6 cellular contexts compared by ENCODE assay signal in genomic region chr11:65898656-65899355, GRCh38. TPM values are rescaled to one million over a fixed set of nuclear protein-coding genes. Genes with fewer than 3 reads are reported as not detected.
DNase-seq lines count a peak whose midpoint lies in the region; ATAC-seq, FAIRE-seq and TF ChIP-seq lines count a peak whose summit lies in the region.

No MANE protein-coding gene starts in this region.

- DNase-seq in AG04450 (ENCODE audit: low read depth, low spot score) (no peak), keratinocyte (ENCODE audit: low read depth, low spot score) (no peak), GM10248 (ENCODE audit: extremely low spot score) (no peak), NCI-H345 (lab: John Stamatoyannopoulos, UW) (no peak)

- H3K9me3 ChIP-seq in AG04450 (ENCODE audit: control insufficient read depth, insufficient read depth, low read length), result no peaks in the 10 kb centered on the region; the same call in 1 of the 2 replicates
- no peaks in the 10 kb centered on the region for H3K9me3 ChIP-seq in keratinocyte (ENCODE audit: control insufficient read depth, low read depth, low read length)

- peaks cover 21 to 39% of the 10 kb centered on the region in 2 experiments for H3K36me3 ChIP-seq in keratinocyte (ENCODE audit: control insufficient read depth in 2 of 2, extremely low read depth in 1 of 2, insufficient read depth in 2 of 2, low read length in 2 of 2)

- H3K4me3 ChIP-seq in AG04450 (ENCODE audit: low read depth, low read length) (peak overlapping the region; percentile 96), WI38 (ENCODE audit: low read depth, low read length) (peak overlapping the region; percentile 93), keratinocyte (ENCODE audit: control insufficient read depth in 2 of 3, extremely low read depth in 1 of 3, insufficient read depth in 2 of 3, low read depth in 1 of 3, low read length in 3 of 3) (peak overlapping the region; percentile 94 to 99 (median 97))

- H3K27ac ChIP-seq in AG04450 (ENCODE audit: low read depth, low read length), result peak overlapping the region; percentile 97
- H3K27ac ChIP-seq in keratinocyte (ENCODE audit: control insufficient read depth, insufficient read depth, low read length), result peak overlapping the region; percentile 98

- TF ChIP-seq CTCF in AG04450 (IDR thresholded peaks at IDR 0.05; ENCODE audit: low read depth, low read length) (no peak), WI38 (IDR thresholded peaks at IDR 0.05; ENCODE audit: low read depth, low read length) (no peak), keratinocyte (optimal IDR thresholded peaks at IDR 0.05 in 1 of 3, IDR thresholded peaks at IDR 0.05 in 1 of 3, conservative IDR thresholded peaks at IDR 0.05 in 1 of 3; ENCODE audit: extremely low read depth in 1 of 3, insufficient read depth in 2 of 3, low read length in 3 of 3) (no peak), GM10248 (IDR thresholded peaks at IDR 0.05; ENCODE audit: control extremely low read depth, extremely low read depth, low read depth, missing control alignments) (no peak)

- peaks cover 67% of the 10 kb centered on the region for H3K79me2 ChIP-seq in keratinocyte (ENCODE audit: control insufficient read depth, insufficient read depth, low read length)

- FAIRE-seq in keratinocyte (lab: Jason Lieb, UNC), result no peak

- no peak overlapping the region for H2AFZ ChIP-seq in keratinocyte (ENCODE audit: control insufficient read depth, low read length)

- dilution Hi-C loops in keratinocyte (cut with MboI; ENCODE audit: extremely low pct_ligation_motif_present, low sequenced_read_pairs), result no loop called here

- POLR2A ChIA-PET in AG04450 (lab: Yijun Ruan, JAX), result interaction anchor here (0.6 to 6.7 kb wide), 8 partner anchors 9 to 284 kb away, joined by 3 to 153 read pairs (median 6); partner anchors contain the start of genes CCDC85B and FIBP
- POLR2A ChIA-PET in GM10248 (lab: Yijun Ruan, JAX), result no interaction called here

- CTCF ChIA-PET in AG04450 (lab: Charles Lee), result interaction anchor here (1.0 to 5.1 kb wide), 7 partner anchors 10 to 124 kb away, joined by 3 to 34 read pairs (median 4); partner anchors contain the start of genes CCDC85B and FIBP
- CTCF ChIA-PET in GM10248 (lab: Yijun Ruan, JAX), result interaction anchor here (1.6 to 14.6 kb wide), 4 partner anchors 9 to 119 kb away, joined by 4 to 199 read pairs (median 8); partner anchors contain the start of genes CCDC85B, CTSW and FIBP

- ATAC-seq in GM21423 (IDR thresholded peaks at IDR 0.05; ENCODE audit: unreplicated experiment), result no peak

- H3K27me3 ChIP-seq in AG04450 (ENCODE audit: control insufficient read depth, insufficient read depth, low read length) (no peaks in the 10 kb centered on the region), keratinocyte (ENCODE audit: control insufficient read depth, extremely low read depth, insufficient read depth, low read length) (no peaks in the 10 kb centered on the region)

- H3K4me2 ChIP-seq in keratinocyte (ENCODE audit: control insufficient read depth, extremely low read depth, insufficient read depth, low read depth, low read length), result peak overlapping the region; percentile 100

- peak overlapping the region; percentile 99 for H3K9ac ChIP-seq in keratinocyte (ENCODE audit: control insufficient read depth, extremely low read depth, insufficient read depth, low read length)

- H3K9me1 ChIP-seq in keratinocyte (ENCODE audit: control insufficient read depth, extremely low read depth, insufficient read depth, low read length), result peaks cover 2% of the 10 kb centered on the region

- peaks cover 71% of the 10 kb centered on the region for H3K4me1 ChIP-seq in keratinocyte (ENCODE audit: control insufficient read depth, extremely low read depth, insufficient read depth, low read length)

- H4K20me1 ChIP-seq in keratinocyte (ENCODE audit: control insufficient read depth, extremely low read depth, insufficient read depth, low read length), result peaks cover 33% of the 10 kb centered on the region

RNA-seq across cellular contexts. Expression of gene FOSL1, which starts 1.4 kb away (rescaled TPM):
- 7.9 and 16.1 TPM in 2 replicates for polyA plus RNA-seq in AG04450 (2011; rRNA removed)
- 12.5 and 17.6 TPM in 2 replicates for polyA minus RNA-seq in AG04450 (2011; rRNA and poly(A)+ RNA removed)
- polyA plus RNA-seq in keratinocyte, result 9.4 to 25.3 TPM (median 21.8 TPM) in 3 replicates
- polyA plus RNA-seq in keratinocyte (2011; ENCODE audit: low read depth), result 38.5 TPM
- polyA plus RNA-seq in keratinocyte (2011; cell fraction: cytosol; rRNA removed), result 21.6 and 35.0 TPM in 2 replicates
- polyA plus RNA-seq in keratinocyte (2011; cell fraction: nucleus; rRNA removed), result 43.0 and 46.2 TPM in 2 replicates
- 60.1 and 130 TPM in 2 replicates for polyA plus RNA-seq in keratinocyte (2012; ENCODE audit: low replicate concordance)
- polyA minus RNA-seq in keratinocyte, result 15.0 to 229 TPM (median 21.9 TPM) in 3 replicates
- 43.5 TPM for polyA minus RNA-seq in keratinocyte (2011; cell fraction: cytosol; rRNA and poly(A)+ RNA removed)
- polyA minus RNA-seq in keratinocyte (2011; cell fraction: nucleus; rRNA and poly(A)+ RNA removed), result 14.2 and 21.5 TPM in 2 replicates

RNA-seq across cellular contexts. Expression of gene CCDC85B, which starts 8.3 kb away (rescaled TPM):
- polyA plus RNA-seq in AG04450 (2011; rRNA removed) (13.1 and 20.2 TPM in 2 replicates), keratinocyte (4.1 to 6.8 TPM (median 6.0 TPM) in 3 replicates)
- 2.3 and 2.8 TPM in 2 replicates for polyA minus RNA-seq in AG04450 (2011; rRNA and poly(A)+ RNA removed)
- polyA plus RNA-seq in keratinocyte (2011; ENCODE audit: low read depth), result 3.4 TPM
- 2.0 and 12.5 TPM in 2 replicates for polyA plus RNA-seq in keratinocyte (2011; cell fraction: cytosol; rRNA removed)
- polyA plus RNA-seq in keratinocyte (2011; cell fraction: nucleus; rRNA removed), result 2.0 and 4.4 TPM in 2 replicates
- 18.1 and 48.7 TPM in 2 replicates for polyA plus RNA-seq in keratinocyte (2012; ENCODE audit: low replicate concordance)
- 0.30 to 1.3 TPM in 2 of 3 replicates, not detected in the other for polyA minus RNA-seq in keratinocyte
- 35.3 TPM for polyA minus RNA-seq in keratinocyte (2011; cell fraction: cytosol; rRNA and poly(A)+ RNA removed)
- 2.5 and 5.2 TPM in 2 replicates for polyA minus RNA-seq in keratinocyte (2011; cell fraction: nucleus; rRNA and poly(A)+ RNA removed)

RNA-seq across cellular contexts. Expression of gene FIBP, which starts 10.5 kb away (rescaled TPM):
- polyA plus RNA-seq in AG04450 (2011; rRNA removed), result 126 and 160 TPM in 2 replicates
- 116 and 143 TPM in 2 replicates for polyA minus RNA-seq in AG04450 (2011; rRNA and poly(A)+ RNA removed)
- 83.0 to 104 TPM (median 95.1 TPM) in 3 replicates for polyA plus RNA-seq in keratinocyte
- polyA plus RNA-seq in keratinocyte (2011; ENCODE audit: low read depth), result 22.0 TPM
- polyA plus RNA-seq in keratinocyte (2011; cell fraction: cytosol; rRNA removed), result 93.5 and 140 TPM in 2 replicates
- polyA plus RNA-seq in keratinocyte (2011; cell fraction: nucleus; rRNA removed), result 46.6 and 47.5 TPM in 2 replicates
- 72.0 and 94.4 TPM in 2 replicates for polyA plus RNA-seq in keratinocyte (2012; ENCODE audit: low replicate concordance)
- polyA minus RNA-seq in keratinocyte, result 85.8 to 127 TPM (median 106 TPM) in 3 replicates
- 169 TPM for polyA minus RNA-seq in keratinocyte (2011; cell fraction: cytosol; rRNA and poly(A)+ RNA removed)
- 40.3 and 41.0 TPM in 2 replicates for polyA minus RNA-seq in keratinocyte (2011; cell fraction: nucleus; rRNA and poly(A)+ RNA removed)

RNA-seq across cellular contexts. Expression of gene CTSW, which starts 19.2 kb away (rescaled TPM):
- polyA plus RNA-seq in AG04450 (2011; rRNA removed) (not detected in 2 replicates), keratinocyte (not detected in 3 replicates)
- polyA minus RNA-seq in AG04450 (2011; rRNA and poly(A)+ RNA removed), result 0.55 TPM in 1 of 2 replicates, not detected in the other
- polyA plus RNA-seq in keratinocyte (2011; ENCODE audit: low read depth), result not detected
- not detected in 2 replicates for polyA plus RNA-seq in keratinocyte (2011; cell fraction: cytosol; rRNA removed)
- polyA plus RNA-seq in keratinocyte (2011; cell fraction: nucleus; rRNA removed), result not detected in 2 replicates
- not detected in 2 replicates for polyA plus RNA-seq in keratinocyte (2012; ENCODE audit: low replicate concordance)
- not detected in 3 replicates for polyA minus RNA-seq in keratinocyte
- polyA minus RNA-seq in keratinocyte (2011; cell fraction: cytosol; rRNA and poly(A)+ RNA removed), result not detected
- polyA minus RNA-seq in keratinocyte (2011; cell fraction: nucleus; rRNA and poly(A)+ RNA removed), result not detected in 2 replicates

RNA-seq across cellular contexts. Expression of gene C11orf68, which starts 20.1 kb away (rescaled TPM):
- 32.9 and 52.2 TPM in 2 replicates for polyA plus RNA-seq in AG04450 (2011; rRNA removed)
- polyA minus RNA-seq in AG04450 (2011; rRNA and poly(A)+ RNA removed), result 34.1 and 50.1 TPM in 2 replicates
- polyA plus RNA-seq in keratinocyte, result 18.4 to 30.9 TPM (median 25.0 TPM) in 3 replicates
- 1.4 TPM for polyA plus RNA-seq in keratinocyte (2011; ENCODE audit: low read depth)
- polyA plus RNA-seq in keratinocyte (2011; cell fraction: cytosol; rRNA removed), result 28.7 and 36.0 TPM in 2 replicates
- polyA plus RNA-seq in keratinocyte (2011; cell fraction: nucleus; rRNA removed), result 33.6 and 47.2 TPM in 2 replicates
- 26.6 and 37.1 TPM in 2 replicates for polyA plus RNA-seq in keratinocyte (2012; ENCODE audit: low replicate concordance)
- polyA minus RNA-seq in keratinocyte, result 18.3 to 56.3 TPM (median 27.3 TPM) in 3 replicates
- polyA minus RNA-seq in keratinocyte (2011; cell fraction: cytosol; rRNA and poly(A)+ RNA removed), result 47.8 TPM
- 15.0 and 15.4 TPM in 2 replicates for polyA minus RNA-seq in keratinocyte (2011; cell fraction: nucleus; rRNA and poly(A)+ RNA removed)
